In the genomic region with DNA sequence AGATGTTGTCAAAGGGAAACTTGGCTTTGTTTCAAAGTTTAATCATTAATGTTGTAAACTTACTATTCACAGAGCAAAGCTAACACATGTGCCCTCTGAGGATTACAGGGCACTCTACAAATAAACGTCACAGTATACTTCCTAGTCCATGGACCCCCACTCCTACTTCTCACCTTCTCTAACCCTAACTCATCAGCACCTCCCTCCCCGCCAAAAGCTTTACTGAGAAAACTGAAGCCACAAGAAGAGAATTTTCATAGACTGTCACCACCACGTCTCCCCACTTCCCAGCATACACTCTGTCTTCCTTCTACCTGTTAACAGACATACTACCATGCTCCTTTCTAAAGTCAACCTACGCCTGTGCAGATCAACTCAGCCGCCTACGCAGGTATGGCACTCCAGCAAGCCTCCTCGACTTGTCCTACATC, we compare ENCODE assay signal across 23 cellular contexts. TPM values are rescaled to one million over a fixed set of nuclear protein-coding genes. Genes with fewer than 3 reads are reported as not detected.
DNase-seq lines count a peak whose midpoint lies in the region; ATAC-seq and TF ChIP-seq lines count a peak whose summit lies in the region.
"Had no signal": no experiment of that assay in that cellular context is flagged by ENCODE, and none has a peak within 500 bp of the region (broad histone marks: within the 10 kb centered on the region; RNA-seq: fewer than 3 reads in every experiment).

No MANE protein-coding gene starts in this region.

- H3K36me3 ChIP-seq in body of pancreas (replicated peaks in 1 of 2; ENCODE audit: insufficient read depth in 1 of 2, low read depth in 2 of 2): no peaks in the 10 kb centered on the region
- peaks cover 0 to 42% of the 10 kb centered on the region in 2 donors for H3K36me3 ChIP-seq in left lung
- peaks cover 0 to 50% (median 37%) of the 10 kb centered on the region in 4 donors for H3K36me3 ChIP-seq in stomach
- H3K36me3 ChIP-seq: uterus had no signal

- peaks cover 49% of the 10 kb centered on the region for H3K4me1 ChIP-seq in body of pancreas
- peaks cover 16 to 55% of the 10 kb centered on the region in 2 donors for H3K4me1 ChIP-seq in left lung
- peaks cover 19 to 91% (median 58%) of the 10 kb centered on the region in 4 donors for H3K4me1 ChIP-seq in stomach
- H3K4me1 ChIP-seq: uterus had no signal

- peak; percentile 73 for ATAC-seq in GM21423 (IDR thresholded peaks at IDR 0.05; ENCODE audit: unreplicated experiment)
- peak; percentile 47 for ATAC-seq in body of pancreas
- ATAC-seq in left lung: peak; percentile 11
- no peak for ATAC-seq in HG02798 (IDR thresholded peaks at IDR 0.05; ENCODE audit: poor library complexity, unreplicated experiment)
- ATAC-seq: activated CD4-positive, CD25-positive, alpha-beta regulatory T cell treated with anti-CD3 and anti-CD28 coated beads, Interleukin-2, amount 50 U/mL, for 24 hours; activated CD8-positive, alpha-beta T cell treated with anti-CD3 and anti-CD28 coated beads, Interleukin-2, amount 10 ng/mL, durations not matched to agents 7 days and 5 days; gastrocnemius medialis; Panc1; stimulated activated effector memory CD8-positive, alpha-beta T cell treated with anti-CD3 and anti-CD28 coated beads, Interleukin-12 subunit alpha, Interleukin-12 subunit beta, amount 100 ng/mL, for 72 hours; T-cell had no signal

- 18 to 28% methylated on average over 7 of the region's 7 CpGs for WGBS in body of pancreas, 2 donors
- 31 to 56% (median 45%) methylated on average over 7 of the region's 7 CpGs for WGBS in stomach, 5 donors

- TF ChIP-seq CTCF in body of pancreas (IDR thresholded peaks at IDR 0.05): no peak
- TF ChIP-seq CTCF in left lung (IDR thresholded peaks at IDR 0.05): no peak
- no peak for TF ChIP-seq CTCF in stomach (IDR thresholded peaks at IDR 0.05)

- intact Hi-C loops in body of pancreas (cut with DNase I): no loop called here
- intact Hi-C loops in left lung (cut with DNase I): loop anchor here in 1 of 2 donors (10.0 kb wide), 1 partner anchor 511 kb away; no protein-coding TSS in a partner anchor
- intact Hi-C loops in stomach (cut with DNase I; ENCODE audit: low total_unique reads): no loop called here

- TF ChIP-seq POLR2A in body of pancreas (IDR thresholded peaks at IDR 0.05): no peak
- TF ChIP-seq POLR2A in stomach (IDR thresholded peaks at IDR 0.05): no peak

- H3K9me3 ChIP-seq in body of pancreas: no peaks in the 10 kb centered on the region
- H3K9me3 ChIP-seq in left lung: no peaks in the 10 kb centered on the region
- no peaks in the 10 kb centered on the region for H3K9me3 ChIP-seq in stomach
- H3K9me3 ChIP-seq: gastrocnemius medialis, uterus had no signal

- H3K4me3 ChIP-seq in body of pancreas: no peak overlapping the region
- H3K4me3 ChIP-seq in left lung: no peak overlapping the region
- H3K4me3 ChIP-seq in stomach: no peak overlapping the region
- H3K4me3 ChIP-seq: gastrocnemius medialis, GM23248, smooth muscle cell, uterus had no signal

- DNase-seq in body of pancreas (peak in 1 of 4 donors; percentile 19), left lung (no peak), stomach (no peak), islet precursor cell (no peak), superior temporal gyrus (ENCODE audit: extremely low spot score) (no peak)
- DNase-seq: activated CD8-positive, alpha-beta T cell treated with anti-CD3 and anti-CD28 coated beads, Interleukin-2, amount 10 ng/mL, durations not matched to agents 7 days and 5 days; activated gamma-delta T cell; effector CD4-positive, alpha-beta T cell; erythroblast; gastrocnemius medialis; GM23248; Karpas-422; NCI-H1694; NCI-H2171 treated with DMSO at 0.1 percent for 48 hours; NCI-H524 treated with DMSO at 0.1 percent for 48 hours; T-cell; uterus had no signal

- H3K27me3 ChIP-seq in body of pancreas (no peaks in the 10 kb centered on the region), left lung (no peaks in the 10 kb centered on the region), stomach (no peaks in the 10 kb centered on the region)
- H3K27me3 ChIP-seq: gastrocnemius medialis, uterus had no signal

- no peak for TF ChIP-seq EP300 in stomach (IDR thresholded peaks at IDR 0.05)

- H3K27ac ChIP-seq in body of pancreas (peak overlapping the region; percentile 26 to 77 (median 56)), left lung (no peak overlapping the region), stomach (peak overlapping the region; percentile 2 to 41 (median 10))
- H3K27ac ChIP-seq: gastrocnemius medialis, GM23248, uterus had no signal

RNA-seq across cellular contexts. Expression of a gene that starts 29.0 kb away (rescaled TPM):
- total RNA-seq in body of pancreas (10 to 100 TPM; 21.0 to 34.6 TPM), left lung (10 to 100 TPM; 60.2 to 64.6 TPM), stomach (100 to 1,000 TPM in 2 of 5 donors, 10 to 100 TPM in 3; 14.2 to 218 (median 72.4) TPM)
- 1 to 10 TPM; 2.1 to 2.4 (median 2.3) TPM for polyA plus RNA-seq in stomach

Comparison
In these comparisons a context has a peak if more than half of its experiments do, and no peak if none do; other contexts are left out.
1. H3K27ac ChIP-seq: peak in body of pancreas (4 of 4) and stomach (5 of 5); none in left lung (0 of 2).